ENCODE assay signal across 10 cellular contexts in the genomic region with DNA sequence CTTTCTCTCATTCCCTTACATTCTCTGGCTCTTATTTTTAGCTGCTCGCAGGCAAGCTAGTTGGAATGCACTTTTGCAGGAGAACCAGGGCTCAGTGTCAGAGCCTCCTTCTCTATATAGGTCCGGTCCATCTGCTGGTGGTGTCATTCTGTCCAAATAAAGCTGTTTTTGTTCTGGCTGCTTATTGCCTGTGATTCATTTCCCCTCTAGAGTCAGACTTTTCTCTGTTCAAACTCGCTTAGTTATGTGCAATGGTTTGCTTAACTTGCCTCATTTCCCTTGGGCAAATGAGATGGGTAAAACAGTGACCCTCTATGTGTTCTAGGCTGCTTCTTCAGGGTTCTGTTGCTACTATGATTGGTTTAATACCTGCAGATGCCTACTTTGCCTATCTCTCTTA. TPM values are rescaled to one million over a fixed set of nuclear protein-coding genes. Genes with fewer than 3 reads are reported as not detected.
DNase-seq lines count a peak whose midpoint lies in the region; ATAC-seq and TF ChIP-seq lines count a peak whose summit lies in the region.
"Had no signal": no experiment of that assay in that cellular context is flagged by ENCODE, and none has a peak within 500 bp of the region (broad histone marks: within the 10 kb centered on the region; RNA-seq: fewer than 3 reads in every experiment).

No MANE protein-coding gene starts in this region.

- no peaks in the 10 kb centered on the region for H3K9me3 Mint-ChIP-seq in activated CD4-positive, alpha-beta T cell treated with anti-CD3 and anti-CD28 coated beads, Interleukin-2, amount 10 ng/mL, durations not matched to agents 7 days and 5 days
- H3K9me3 Mint-ChIP-seq in WTC11 = no peaks in the 10 kb centered on the region

- ATAC-seq in WTC11 = no peak

- H3K36me3 Mint-ChIP-seq in activated CD4-positive, alpha-beta T cell treated with anti-CD3 and anti-CD28 coated beads, Interleukin-2, amount 10 ng/mL, durations not matched to agents 7 days and 5 days (ENCODE audit: low read depth) = peaks cover 34% of the 10 kb centered on the region
- peaks cover 58% of the 10 kb centered on the region for H3K36me3 Mint-ChIP-seq in WTC11

- peak overlapping the region; percentile 47 for H3K9ac ChIP-seq in skeletal muscle satellite cell (ENCODE audit: low read depth, low read length)

- DNase-seq in activated CD4-positive, alpha-beta T cell treated with anti-CD3 and anti-CD28 coated beads, Interleukin-2, amount 10 ng/mL, durations not matched to agents 7 days and 5 days = no peak
- DNase-seq in activated CD4-positive, alpha-beta T cell treated with anti-CD3 and anti-CD28 coated beads for 1 hour = no peak
- DNase-seq in WTC11 (ENCODE audit: low spot score) = no peak
- DNase-seq in fibroblast of peridontal ligament (ENCODE audit: extremely low read depth) = peak; percentile 81
- DNase-seq in cerebellar nuclear complex (lab: John Stamatoyannopoulos, UW) = no peak
- DNase-seq in posterior cingulate gyrus = no peak
- no peak for DNase-seq in DMS79 treated with DMSO at 0.1 percent for 48 hours (lab: John Stamatoyannopoulos, UW)

- peak overlapping the region; percentile 45 for H3K4me2 ChIP-seq in skeletal muscle satellite cell (ENCODE audit: low read length)

- peaks cover 43% of the 10 kb centered on the region for H3K36me3 ChIP-seq in skeletal muscle satellite cell (ENCODE audit: insufficient read depth, low read length)

- H3K4me1 Mint-ChIP-seq in activated CD4-positive, alpha-beta T cell treated with anti-CD3 and anti-CD28 coated beads, Interleukin-2, amount 10 ng/mL, durations not matched to agents 7 days and 5 days = peaks cover 35% of the 10 kb centered on the region
- H3K4me1 Mint-ChIP-seq in WTC11 = peaks cover 13% of the 10 kb centered on the region

- peak overlapping the region; percentile 68 for H3K27ac Mint-ChIP-seq in activated CD4-positive, alpha-beta T cell treated with anti-CD3 and anti-CD28 coated beads, Interleukin-2, amount 10 ng/mL, durations not matched to agents 7 days and 5 days
- H3K27ac Mint-ChIP-seq in WTC11 = no peak overlapping the region

- peaks cover 25% of the 10 kb centered on the region for H3K4me1 ChIP-seq in skeletal muscle satellite cell (ENCODE audit: control insufficient read depth, insufficient read depth, low read length)

- H3K4me3 Mint-ChIP-seq in activated CD4-positive, alpha-beta T cell treated with anti-CD3 and anti-CD28 coated beads, Interleukin-2, amount 10 ng/mL, durations not matched to agents 7 days and 5 days = no peak overlapping the region
- H3K4me3 Mint-ChIP-seq in WTC11 = no peak overlapping the region

- CTCF ChIA-PET in activated CD4-positive, alpha-beta T cell treated with anti-CD3 and anti-CD28 coated beads, Interleukin-2, amount 10 ng/mL, durations not matched to agents 7 days and 5 days (lab: Charles Lee) = interaction anchor here (0.8 to 3.8 kb wide), 6 partner anchors 9 to 88 kb away, joined by 3 to 39 read pairs (median 4); partner anchors contain the start of gene COX14
- CTCF ChIA-PET in WTC11 (lab: Charles Lee) = interaction anchor here (0.9 to 1.6 kb wide), 6 partner anchors 13 to 88 kb away, joined by 3 to 8 read pairs (median 3); partner anchors contain the start of genes CERS5 and COX14

- POLR2A ChIA-PET in activated CD4-positive, alpha-beta T cell treated with anti-CD3 and anti-CD28 coated beads, Interleukin-2, amount 10 ng/mL, durations not matched to agents 7 days and 5 days (lab: Charles Lee) = no interaction called here
- POLR2A ChIA-PET in WTC11 (lab: Charles Lee) = no interaction called here

- TF ChIP-seq CTCF in WTC11 (IDR thresholded peaks at IDR 0.05) = no peak

- no peaks in the 10 kb centered on the region for H3K9me3 ChIP-seq in skeletal muscle satellite cell (replicated peaks; ENCODE audit: low read length)
- H3K9me3 ChIP-seq: SJSA1, thyroid gland had no signal

- no peaks in the 10 kb centered on the region for H3K27me3 Mint-ChIP-seq in activated CD4-positive, alpha-beta T cell treated with anti-CD3 and anti-CD28 coated beads, Interleukin-2, amount 10 ng/mL, durations not matched to agents 7 days and 5 days
- no peaks in the 10 kb centered on the region for H3K27me3 Mint-ChIP-seq in WTC11 (ENCODE audit: low read depth)

- H3K4me3 ChIP-seq in skeletal muscle satellite cell (ENCODE audit: low read length) = peak overlapping the region; percentile 14
- H3K4me3 ChIP-seq: SJSA1, thyroid gland had no signal

- H3K27me3 ChIP-seq in skeletal muscle satellite cell (ENCODE audit: control insufficient read depth, insufficient read depth, low read length) = no peaks in the 10 kb centered on the region
- H3K27me3 ChIP-seq: SJSA1, thyroid gland had no signal

- intact Hi-C loops in posterior cingulate gyrus (cut with DNase I) = no loop called here

TF ChIP-seq in WTC11, 78 proteins besides CTCF, POLR2A, EP300 and RAD21:
- TF ChIP-seq GABPB1 (CRISPR knock-in tag; IDR thresholded peaks at IDR 0.05) (peak; percentile 96), ZNF121 (CRISPR knock-in tag; IDR thresholded peaks at IDR 0.05) (no peak), ZMAT4 (CRISPR knock-in tag; IDR thresholded peaks at IDR 0.05) (no peak)

RNA-seq across cellular contexts. Expression of gene SMARCD1, which starts 2.9 kb away (rescaled TPM):
- 10 to 100 TPM; 62.3 to 88.6 TPM for total RNA-seq in activated CD4-positive, alpha-beta T cell treated with anti-CD3 and anti-CD28 coated beads, Interleukin-2, amount 10 ng/mL, durations not matched to agents 7 days and 5 days
- total RNA-seq in WTC11 (2021) = 150 to 165 TPM (median 152 TPM) in 3 replicates
- total RNA-seq in skeletal muscle satellite cell (2012; rRNA removed) = 29.9 and 39.5 TPM in 2 replicates

RNA-seq across cellular contexts. Expression of gene GPD1, which starts 15.8 kb away (rescaled TPM):
- total RNA-seq in activated CD4-positive, alpha-beta T cell treated with anti-CD3 and anti-CD28 coated beads, Interleukin-2, amount 10 ng/mL, durations not matched to agents 7 days and 5 days = under 1 TPM; 0.25 to 0.37 TPM
- 0.39 to 0.77 TPM (median 0.62 TPM) in 3 replicates for total RNA-seq in WTC11 (2021)
- 0.25 TPM in 1 of 2 replicates, not detected in the other for total RNA-seq in skeletal muscle satellite cell (2012; rRNA removed)
- total RNA-seq: SJSA1 had no signal

RNA-seq across cellular contexts. Expression of gene COX14, which starts 24.0 kb away (rescaled TPM):
- 10 to 100 TPM; 31.6 to 47.9 TPM for total RNA-seq in activated CD4-positive, alpha-beta T cell treated with anti-CD3 and anti-CD28 coated beads, Interleukin-2, amount 10 ng/mL, durations not matched to agents 7 days and 5 days
- total RNA-seq in WTC11 (2021) = 34.0 to 41.4 TPM (median 40.4 TPM) in 3 replicates
- total RNA-seq in skeletal muscle satellite cell (2012; rRNA removed) = 31.9 and 33.6 TPM in 2 replicates

RNA-seq across cellular contexts. Expression of gene ASIC1, which starts 30.6 kb away (rescaled TPM):
- total RNA-seq in activated CD4-positive, alpha-beta T cell treated with anti-CD3 and anti-CD28 coated beads, Interleukin-2, amount 10 ng/mL, durations not matched to agents 7 days and 5 days = 10 to 100 TPM in 1 of 2 experiments, 1 to 10 TPM in 1; 8.7 to 10.1 TPM
- total RNA-seq in WTC11 (2021) = 3.9 to 4.9 TPM (median 4.5 TPM) in 3 replicates
- 0.76 and 0.87 TPM in 2 replicates for total RNA-seq in skeletal muscle satellite cell (2012; rRNA removed)
